ENCODE assay signal across 13 cellular contexts in the genomic region with DNA sequence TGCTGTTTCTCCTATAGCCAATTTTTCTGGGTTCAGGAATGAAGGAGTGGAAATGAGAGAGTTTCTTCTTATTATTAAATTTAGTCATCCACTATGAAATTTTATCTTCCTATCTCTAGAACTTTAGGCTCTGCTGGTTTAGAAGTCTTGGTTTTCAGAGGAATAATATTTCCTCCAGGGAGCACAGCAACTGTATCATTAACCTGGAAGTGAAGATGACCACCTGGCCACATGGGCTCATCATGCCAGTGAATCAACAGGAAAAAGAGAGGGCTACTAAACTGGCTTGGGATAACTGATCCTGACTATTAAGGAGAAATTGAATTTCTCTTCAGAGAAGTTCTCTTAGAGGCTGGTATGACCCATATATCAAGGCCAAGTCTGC.
"Had no signal": no experiment of that assay in that cellular context is flagged by ENCODE, and none has a peak within 500 bp of the region (broad histone marks: within the 10 kb centered on the region; RNA-seq: fewer than 3 reads in every experiment).

No MANE protein-coding gene starts in this region.

- H3K4me1 Mint-ChIP-seq: activated CD4-positive, alpha-beta T cell treated with anti-CD3 and anti-CD28 coated beads for 36 hours; stimulated activated naive B cell treated with anti-CD40 and anti-IgM and Interleukin-4, amounts not matched to agents 10 μg/mL and 1 μg/mL and 100 μg/mL, for 72 hours had no signal

- H3K9me3 Mint-ChIP-seq: activated CD8-positive, alpha-beta T cell treated with anti-CD3 and anti-CD28 coated beads for 36 hours; stimulated activated naive B cell treated with anti-CD40 and anti-IgM and Interleukin-4, amounts not matched to agents 10 μg/mL and 1 μg/mL and 100 μg/mL, for 72 hours had no signal

- H3K27me3 ChIP-seq: body of pancreas, gastrocnemius medialis, heart right ventricle, upper lobe of left lung had no signal

- H3K27ac Mint-ChIP-seq: activated CD4-positive, alpha-beta T cell treated with anti-CD3 and anti-CD28 coated beads for 36 hours; activated CD8-positive, alpha-beta T cell treated with anti-CD3 and anti-CD28 coated beads for 36 hours; stimulated activated naive B cell treated with anti-CD40 and anti-IgM and Interleukin-4, amounts not matched to agents 10 μg/mL and 1 μg/mL and 100 μg/mL, for 72 hours had no signal

- H3K4me3 Mint-ChIP-seq: activated CD4-positive, alpha-beta T cell treated with anti-CD3 and anti-CD28 coated beads for 36 hours; activated CD8-positive, alpha-beta T cell treated with anti-CD3 and anti-CD28 coated beads for 36 hours; stimulated activated naive B cell treated with anti-CD40 and anti-IgM and Interleukin-4, amounts not matched to agents 10 μg/mL and 1 μg/mL and 100 μg/mL, for 72 hours had no signal

- H3K9me3 ChIP-seq: gastrocnemius medialis, heart right ventricle, upper lobe of left lung had no signal

- H3K36me3 ChIP-seq: gastrocnemius medialis, heart right ventricle, upper lobe of left lung, WERI-Rb-1 had no signal

- DNase-seq: activated CD4-positive, alpha-beta T cell treated with anti-CD3 and anti-CD28 coated beads for 36 hours; activated CD8-positive, alpha-beta memory T cell treated with anti-CD3 and anti-CD28 coated beads, Interleukin-2, amount 50 U/mL, for 4 hours; activated CD8-positive, alpha-beta T cell treated with anti-CD3 and anti-CD28 coated beads for 36 hours; activated naive CD4-positive, alpha-beta T cell; body of pancreas; effector memory CD4-positive, alpha-beta T cell; heart right ventricle; kidney; midbrain; stimulated activated naive B cell treated with anti-CD40 and anti-IgM and Interleukin-4, amounts not matched to agents 10 μg/mL and 1 μg/mL and 100 μg/mL, for 72 hours; upper lobe of left lung; WERI-Rb-1 had no signal

- H3K4me3 ChIP-seq: body of pancreas, gastrocnemius medialis, heart right ventricle, upper lobe of left lung had no signal

- ATAC-seq: activated CD4-positive, alpha-beta T cell treated with anti-CD3 and anti-CD28 coated beads for 36 hours; activated CD8-positive, alpha-beta T cell treated with anti-CD3 and anti-CD28 coated beads for 36 hours; body of pancreas; stimulated activated naive B cell treated with anti-CD40 and anti-IgM and Interleukin-4, amounts not matched to agents 10 μg/mL and 1 μg/mL and 100 μg/mL, for 72 hours had no signal

- H3K27ac ChIP-seq: WERI-Rb-1 had no signal
